ENCODE assay signal across 20 cellular contexts in genomic region chr15:44315164-44315563, GRCh38. TPM values are rescaled to one million over a fixed set of nuclear protein-coding genes. Genes with fewer than 3 reads are reported as not detected.
DNase-seq lines count a peak whose midpoint lies in the region; ATAC-seq and TF ChIP-seq lines count a peak whose summit lies in the region.
"Had no signal": no experiment of that assay in that cellular context is flagged by ENCODE, and none has a peak within 500 bp of the region (broad histone marks: within the 10 kb centered on the region; RNA-seq: fewer than 3 reads in every experiment).

No MANE protein-coding gene starts in this region.

- peaks cover 43% of the 10 kb centered on the region for H3K4me1 Mint-ChIP-seq in activated naive CD4-positive, alpha-beta T cell treated with anti-CD3 and anti-CD28 coated beads, Interleukin-2, amount 50 U/mL, for 24 hours
- H3K4me1 Mint-ChIP-seq in activated T-helper 17 cell treated with anti-CD3 and anti-CD28 coated beads, Interleukin-2, amount 50 U/mL, for 72 hours: peaks cover 14% of the 10 kb centered on the region
- no peaks in the 10 kb centered on the region for H3K4me1 Mint-ChIP-seq in mesothelial cell of epicardium
- peaks cover 40 to 77% of the 10 kb centered on the region in 2 donors for H3K4me1 Mint-ChIP-seq in stimulated activated naive B cell treated with anti-CD40 and anti-IgM and Interleukin-4, amounts not matched to agents 10 μg/mL and 1 μg/mL and 100 μg/mL, for 72 hours

- no peak for TF ChIP-seq CTCF in mesothelial cell of epicardium (IDR thresholded peaks at IDR 0.05; ENCODE audit: unreplicated experiment)

- H3K27ac Mint-ChIP-seq in activated naive CD4-positive, alpha-beta T cell treated with anti-CD3 and anti-CD28 coated beads, Interleukin-2, amount 50 U/mL, for 24 hours: peak overlapping the region; percentile 76
- peak overlapping the region; percentile 2 for H3K27ac Mint-ChIP-seq in activated T-helper 17 cell treated with anti-CD3 and anti-CD28 coated beads, Interleukin-2, amount 50 U/mL, for 72 hours
- H3K27ac Mint-ChIP-seq in mesothelial cell of epicardium: peak overlapping the region; percentile 5
- H3K27ac Mint-ChIP-seq in stimulated activated naive B cell treated with anti-CD40 and anti-IgM and Interleukin-4, amounts not matched to agents 10 μg/mL and 1 μg/mL and 100 μg/mL, for 72 hours: peak overlapping the region; percentile 27

- no peak for DNase-seq in activated naive CD4-positive, alpha-beta T cell treated with anti-CD3 and anti-CD28 coated beads, Interleukin-2, amount 50 U/mL, for 16 hours
- DNase-seq in mesothelial cell of epicardium (ENCODE audit: low spot score in 2 of 2, unreplicated experiment in 2 of 2): no peak
- no peak for DNase-seq in stimulated activated naive B cell treated with anti-CD40 and anti-IgM and Interleukin-4, amounts not matched to agents 10 μg/mL and 1 μg/mL and 100 μg/mL, for 72 hours
- DNase-seq in NAMALWA (ENCODE audit: low spot score): no peak
- DNase-seq: 8988T, EL, GM23248, NCI-H1417, NCI-H2029, NCI-H2171 treated with DMSO at 0.1 percent for 48 hours, NCI-H510A treated with DMSO at 0.1 percent for 48 hours, OCI-M1, RPMI8226, SJCRH30 had no signal

- H3K36me3 Mint-ChIP-seq in activated naive CD4-positive, alpha-beta T cell treated with anti-CD3 and anti-CD28 coated beads, Interleukin-2, amount 50 U/mL, for 24 hours: peaks cover 23% of the 10 kb centered on the region
- peaks cover 6% of the 10 kb centered on the region for H3K36me3 Mint-ChIP-seq in activated T-helper 17 cell treated with anti-CD3 and anti-CD28 coated beads, Interleukin-2, amount 50 U/mL, for 72 hours (ENCODE audit: low read depth)
- H3K36me3 Mint-ChIP-seq in mesothelial cell of epicardium: peaks cover 9% of the 10 kb centered on the region
- H3K36me3 Mint-ChIP-seq in stimulated activated naive B cell treated with anti-CD40 and anti-IgM and Interleukin-4, amounts not matched to agents 10 μg/mL and 1 μg/mL and 100 μg/mL, for 72 hours: peaks cover 7 to 11% of the 10 kb centered on the region in 2 donors

- no peak for ATAC-seq in activated T-helper 17 cell treated with anti-CD3 and anti-CD28 coated beads, Interleukin-2, amount 50 U/mL, for 72 hours (replicated peaks)
- no peak for ATAC-seq in stimulated activated naive B cell treated with anti-CD40 and anti-IgM and Interleukin-4, amounts not matched to agents 10 μg/mL and 1 μg/mL and 100 μg/mL, for 72 hours (replicated peaks)
- ATAC-seq in GM21528 (IDR thresholded peaks at IDR 0.05; ENCODE audit: low FRiP score, unreplicated experiment) (no peak), HG03135 (IDR thresholded peaks at IDR 0.05; ENCODE audit: unreplicated experiment) (no peak)
- ATAC-seq: HCT116, K562 had no signal

- H3K9me3 Mint-ChIP-seq in activated naive CD4-positive, alpha-beta T cell treated with anti-CD3 and anti-CD28 coated beads, Interleukin-2, amount 50 U/mL, for 24 hours: no peaks in the 10 kb centered on the region
- no peaks in the 10 kb centered on the region for H3K9me3 Mint-ChIP-seq in activated T-helper 17 cell treated with anti-CD3 and anti-CD28 coated beads, Interleukin-2, amount 50 U/mL, for 72 hours
- H3K9me3 Mint-ChIP-seq in mesothelial cell of epicardium: peaks cover 5% of the 10 kb centered on the region
- no peaks in the 10 kb centered on the region for H3K9me3 Mint-ChIP-seq in stimulated activated naive B cell treated with anti-CD40 and anti-IgM and Interleukin-4, amounts not matched to agents 10 μg/mL and 1 μg/mL and 100 μg/mL, for 72 hours

- no peak overlapping the region for H3K4me3 Mint-ChIP-seq in activated naive CD4-positive, alpha-beta T cell treated with anti-CD3 and anti-CD28 coated beads, Interleukin-2, amount 50 U/mL, for 24 hours
- H3K4me3 Mint-ChIP-seq in activated T-helper 17 cell treated with anti-CD3 and anti-CD28 coated beads, Interleukin-2, amount 50 U/mL, for 72 hours: no peak overlapping the region
- no peak overlapping the region for H3K4me3 Mint-ChIP-seq in mesothelial cell of epicardium
- H3K4me3 Mint-ChIP-seq in stimulated activated naive B cell treated with anti-CD40 and anti-IgM and Interleukin-4, amounts not matched to agents 10 μg/mL and 1 μg/mL and 100 μg/mL, for 72 hours: no peak overlapping the region

- H3K27me3 Mint-ChIP-seq in activated naive CD4-positive, alpha-beta T cell treated with anti-CD3 and anti-CD28 coated beads, Interleukin-2, amount 50 U/mL, for 24 hours: no peaks in the 10 kb centered on the region
- no peaks in the 10 kb centered on the region for H3K27me3 Mint-ChIP-seq in activated T-helper 17 cell treated with anti-CD3 and anti-CD28 coated beads, Interleukin-2, amount 50 U/mL, for 72 hours
- no peaks in the 10 kb centered on the region for H3K27me3 Mint-ChIP-seq in mesothelial cell of epicardium (ENCODE audit: low read depth)
- no peaks in the 10 kb centered on the region for H3K27me3 Mint-ChIP-seq in stimulated activated naive B cell treated with anti-CD40 and anti-IgM and Interleukin-4, amounts not matched to agents 10 μg/mL and 1 μg/mL and 100 μg/mL, for 72 hours

RNA-seq across cellular contexts. Expression of gene GOLM2, which starts 26.6 kb away (rescaled TPM):
- total RNA-seq in activated T-helper 17 cell treated with anti-CD3 and anti-CD28 coated beads, Interleukin-2, amount 50 U/mL, for 72 hours: 10 to 100 TPM; 30.5 to 45.2 TPM
- total RNA-seq in mesothelial cell of epicardium: 84.7 to 88.6 TPM (median 85.0 TPM) in 3 replicates

Comparison
In these comparisons a context has a peak if more than half of its experiments do, and no peak if none do; other contexts are left out.
1. H3K27ac Mint-ChIP-seq: peak in every context shown above with its lines; median percentile 76 in activated naive CD4-positive, alpha-beta T cell treated with anti-CD3 and anti-CD28 coated beads, Interleukin-2, amount 50 U/mL, for 24 hours; 27 in stimulated activated naive B cell treated with anti-CD40 and anti-IgM and Interleukin-4, amounts not matched to agents 10 μg/mL and 1 μg/mL and 100 μg/mL, for 72 hours; 5 in mesothelial cell of epicardium; 2 in activated T-helper 17 cell treated with anti-CD3 and anti-CD28 coated beads, Interleukin-2, amount 50 U/mL, for 72 hours.